ENCODE assay signal across 10 cellular contexts in the genomic region with DNA sequence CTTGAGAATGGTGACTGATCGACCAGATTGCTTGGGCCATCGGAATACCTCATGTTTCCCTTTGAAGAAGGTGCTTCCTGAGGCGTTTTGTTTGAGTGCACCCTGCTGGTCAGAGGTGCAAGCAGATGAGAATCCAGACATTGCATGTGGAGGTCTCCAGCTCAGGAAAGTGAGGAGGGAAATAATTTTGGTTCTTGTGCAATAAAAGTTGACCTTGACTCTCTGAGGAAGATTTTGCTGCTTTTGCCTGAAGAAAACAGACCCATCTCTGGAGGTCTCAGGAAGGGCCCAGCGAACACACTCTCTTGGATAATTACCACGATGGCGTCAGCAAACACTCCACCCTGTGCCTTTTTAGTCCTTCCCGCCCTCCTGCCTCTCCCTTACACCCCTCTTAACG.
A peak's percentile ranks its signal among the peaks of the same experiment; 100 is the strongest.
DNase-seq lines count a peak whose midpoint lies in the region; ATAC-seq and TF ChIP-seq lines count a peak whose summit lies in the region.
"Had no signal": no experiment of that assay in that cellular context is flagged by ENCODE, and none has a peak within 500 bp of the region (broad histone marks: within the 10 kb centered on the region; RNA-seq: fewer than 3 reads in every experiment).

No MANE protein-coding gene starts in this region.

- no peak for TF ChIP-seq EP300 in SK-N-SH (IDR thresholded peaks at IDR 0.05; ENCODE audit: borderline replicate concordance in 1 of 2, low read depth in 1 of 2, low read length in 1 of 2)

- WGBS in SK-N-SH (ENCODE audit: low lambda C conversion rate): 81% methylated on average over 8 of the region's 8 CpGs
- WGBS in testis, 2 donors: 47 to 54% methylated on average over 8 of the region's 8 CpGs

- no peaks in the 10 kb centered on the region for H3K9me2 ChIP-seq in SK-N-SH

- H3K9ac ChIP-seq in SK-N-SH: no peak overlapping the region

- H3K36me3 ChIP-seq in SK-N-SH (replicated peaks in 1 of 2; ENCODE audit: control insufficient read depth in 1 of 2, insufficient read depth in 2 of 2, low read length in 1 of 2) (no peaks in the 10 kb centered on the region), testis (ENCODE audit: low read depth, missing control alignments) (no peaks in the 10 kb centered on the region)

- H2AFZ ChIP-seq in SK-N-SH (ENCODE audit: low read depth): no peak overlapping the region

- CTCF ChIA-PET in SK-N-SH (lab: Yijun Ruan, JAX): interaction anchor here (1.3 to 1.7 kb wide), 2 partner anchors 23 to 145 kb away, joined by 4 to 6 read pairs; no protein-coding TSS in a partner anchor

- intact Hi-C loops in testis (cut with DNase I; ENCODE audit: low total_unique reads): no loop called here

- H3F3A ChIP-seq in SK-N-SH (replicated peaks; ENCODE audit: insufficient read depth): peaks cover 3% of the 10 kb centered on the region

- ATAC-seq in SK-N-SH treated with all-trans-retinoic acid at 6 μM for 48 hours (no peak), GM21526 (IDR thresholded peaks at IDR 0.05; ENCODE audit: low FRiP score, unreplicated experiment) (no peak)

- TF ChIP-seq RAD21 in SK-N-SH (IDR thresholded peaks at IDR 0.05; ENCODE audit: low read length): peak; percentile 50

- H4K20me1 ChIP-seq in SK-N-SH (ENCODE audit: insufficient read depth): no peaks in the 10 kb centered on the region

- H3K4me1 ChIP-seq in SK-N-SH (ENCODE audit: control insufficient read depth in 1 of 2, insufficient read depth in 2 of 2, low read depth in 1 of 2, low read length in 1 of 2): peaks cover 0 to 9% of the 10 kb centered on the region in 2 experiments; a peak in 2 of 4 replicates
- H3K4me1 ChIP-seq in testis: peaks cover 19% of the 10 kb centered on the region

- H3K4me3 ChIP-seq in SK-N-SH (ENCODE audit: low read depth in 2 of 2, low read length in 1 of 2): no peak overlapping the region
- no peak overlapping the region for H3K4me3 ChIP-seq in fibroblast of pulmonary artery (replicated peaks; ENCODE audit: low read depth, low read length)
- no peak overlapping the region for H3K4me3 ChIP-seq in testis

- no peak for DNase-seq in SK-N-SH
- peak; percentile 31 for DNase-seq in RPMI7951 (ENCODE audit: low read depth)
- peak; percentile 44 for DNase-seq in fibroblast of pulmonary artery (ENCODE audit: low read depth)
- peak; percentile 52 for DNase-seq in testis
- no peak for DNase-seq in GF-D8 (lab: John Stamatoyannopoulos, UW)
- no peak for DNase-seq in NCI-H187 (lab: John Stamatoyannopoulos, UW)
- DNase-seq: NCI-H1092, SW 1271 had no signal

- H3K9me3 ChIP-seq in SK-N-SH: no peaks in the 10 kb centered on the region
- no peaks in the 10 kb centered on the region for H3K9me3 ChIP-seq in testis

- TF ChIP-seq POLR2A in testis (IDR thresholded peaks at IDR 0.05): no peak

- no peaks in the 10 kb centered on the region for H3K79me2 ChIP-seq in SK-N-SH (ENCODE audit: insufficient read depth)

- H3K4me2 ChIP-seq in SK-N-SH: no peak overlapping the region

- peak; percentile 41 for TF ChIP-seq CTCF in SK-N-SH (IDR thresholded peaks at IDR 0.05)
- TF ChIP-seq CTCF in fibroblast of pulmonary artery (IDR thresholded peaks at IDR 0.05; ENCODE audit: low read length, missing control alignments): peak; percentile 47
- TF ChIP-seq CTCF in testis (IDR thresholded peaks at IDR 0.05): peak in 2 of 3 experiments; percentile 32 to 45

- H3K27me3 ChIP-seq in SK-N-SH (ENCODE audit: insufficient read depth): no peaks in the 10 kb centered on the region
- H3K27me3 ChIP-seq in testis: no peaks in the 10 kb centered on the region

- POLR2A ChIA-PET in SK-N-SH (lab: Yijun Ruan, JAX): no interaction called here

- no peak overlapping the region for H3K27ac ChIP-seq in SK-N-SH (ENCODE audit: low read depth in 2 of 2, low read length in 1 of 2)
- peak overlapping the region in 1 of 2 donors; percentile 75 for H3K27ac ChIP-seq in testis

TF ChIP-seq in SK-N-SH, 30 proteins besides CTCF, POLR2A, EP300 and RAD21:
- TF ChIP-seq RFX5 (IDR thresholded peaks at IDR 0.05; ENCODE audit: low read length) (no peak), CHD2 (IDR thresholded peaks at IDR 0.05; ENCODE audit: low read length, partially characterized antibody) (no peak), GABPA (IDR thresholded peaks at IDR 0.05; ENCODE audit: low read depth) (no peak), SMC3 (IDR thresholded peaks at IDR 0.05; ENCODE audit: low read depth, low read length) (peak; percentile 34), POLR2AphosphoS5 (IDR thresholded peaks at IDR 0.05; ENCODE audit: low read depth, low read length) (no peak)
TF ChIP-seq in SK-N-SH: peak in this region for 1.

TF ChIP-seq in SK-N-SH treated with all-trans-retinoic acid at 6 μM for 48 hours, 23 proteins besides CTCF, POLR2A, EP300 and RAD21:
- TF ChIP-seq, protein P1, sequence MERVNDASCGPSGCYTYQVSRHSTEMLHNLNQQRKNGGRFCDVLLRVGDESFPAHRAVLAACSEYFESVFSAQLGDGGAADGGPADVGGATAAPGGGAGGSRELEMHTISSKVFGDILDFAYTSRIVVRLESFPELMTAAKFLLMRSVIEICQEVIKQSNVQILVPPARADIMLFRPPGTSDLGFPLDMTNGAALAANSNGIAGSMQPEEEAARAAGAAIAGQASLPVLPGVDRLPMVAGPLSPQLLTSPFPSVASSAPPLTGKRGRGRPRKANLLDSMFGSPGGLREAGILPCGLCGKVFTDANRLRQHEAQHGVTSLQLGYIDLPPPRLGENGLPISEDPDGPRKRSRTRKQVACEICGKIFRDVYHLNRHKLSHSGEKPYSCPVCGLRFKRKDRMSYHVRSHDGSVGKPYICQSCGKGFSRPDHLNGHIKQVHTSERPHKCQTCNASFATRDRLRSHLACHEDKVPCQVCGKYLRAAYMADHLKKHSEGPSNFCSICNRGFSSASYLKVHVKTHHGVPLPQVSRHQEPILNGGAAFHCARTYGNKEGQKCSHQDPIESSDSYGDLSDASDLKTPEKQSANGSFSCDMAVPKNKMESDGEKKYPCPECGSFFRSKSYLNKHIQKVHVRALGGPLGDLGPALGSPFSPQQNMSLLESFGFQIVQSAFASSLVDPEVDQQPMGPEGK (CRISPR knock-in tag; IDR thresholded peaks at IDR 0.05; ENCODE audit: borderline replicate concordance): no peak
- no peak for TF ChIP-seq TCF4 (CRISPR knock-in tag; IDR thresholded peaks at IDR 0.05; ENCODE audit: borderline replicate concordance)
- no peak for TF ChIP-seq BACH2 (CRISPR knock-in tag; IDR thresholded peaks at IDR 0.05; ENCODE audit: borderline replicate concordance)
- TF ChIP-seq ZC3H10 (CRISPR knock-in tag; IDR thresholded peaks at IDR 0.05): no peak
- TF ChIP-seq ISL1 (CRISPR knock-in tag; IDR thresholded peaks at IDR 0.05): no peak

Comparison
In these comparisons a context has a peak if more than half of its experiments do, and no peak if none do; other contexts are left out.
1. DNase-seq: peak in RPMI7951 (single experiment), fibroblast of pulmonary artery (single experiment) and testis (single experiment); none in SK-N-SH (single experiment), GF-D8 (single experiment) and NCI-H187 (0 of 2).
2. Peak in every context shown above with its lines, with median percentiles within 50 percentile points of each other: CTCF ChIP-seq.